In genomic region chr10:44963772-44964633, GRCh38 we compare ENCODE assay signal across 8 cellular contexts. TPM values are rescaled to one million over a fixed set of nuclear protein-coding genes. Genes with fewer than 3 reads are reported as not detected.
DNase-seq lines count a peak whose midpoint lies in the region; ATAC-seq lines count a peak whose summit lies in the region.

No MANE protein-coding gene starts in this region.

- no peaks in the 10 kb centered on the region for H3K9me3 ChIP-seq in mucosa of rectum (ENCODE audit: control insufficient read depth in 2 of 2, low read length in 2 of 2)
- H3K9me3 ChIP-seq in aorta (ENCODE audit: control insufficient read depth, low read length) = no peaks in the 10 kb centered on the region

- H3K36me3 ChIP-seq in mucosa of rectum (ENCODE audit: control insufficient read depth in 2 of 2, insufficient read depth in 2 of 2, low read length in 2 of 2) = no peaks in the 10 kb centered on the region
- no peaks in the 10 kb centered on the region for H3K36me3 ChIP-seq in aorta (ENCODE audit: control insufficient read depth in 1 of 2, insufficient read depth in 2 of 2, low read length in 1 of 2)

- intact Hi-C loops in activated CD4-positive, alpha-beta memory T cell treated with anti-CD3 and anti-CD28 coated beads for 36 hours (cut with micrococcal nuclease) = no loop called here
- intact Hi-C loops in dendritic cell treated with granulocyte-macrophage colony-stimulating factor and Interleukin-4, amounts not matched to agents 40 ng/mL and 50 ng/mL, for 4 days (cut with micrococcal nuclease) = loop anchor here (2.0 kb wide), 2 partner anchors 15 to 31 kb away; no protein-coding TSS in a partner anchor
- intact Hi-C loops in aorta (cut with DNase I) = no loop called here

- H3K4me1 Mint-ChIP-seq in activated CD4-positive, alpha-beta memory T cell treated with anti-CD3 and anti-CD28 coated beads, Interleukin-2, amount 10 ng/mL, durations not matched to agents 7 days and 5 days = peaks cover 23% of the 10 kb centered on the region
- peaks cover 26% of the 10 kb centered on the region for H3K4me1 Mint-ChIP-seq in activated CD4-positive, alpha-beta memory T cell treated with anti-CD3 and anti-CD28 coated beads for 36 hours (ENCODE audit: low read depth)
- peaks cover 83% of the 10 kb centered on the region for H3K4me1 Mint-ChIP-seq in dendritic cell treated with granulocyte-macrophage colony-stimulating factor and Interleukin-4, amounts not matched to agents 40 ng/mL and 50 ng/mL, for 4 days (ENCODE audit: low read depth)

- no peak overlapping the region for H3K27ac Mint-ChIP-seq in activated CD4-positive, alpha-beta memory T cell treated with anti-CD3 and anti-CD28 coated beads, Interleukin-2, amount 10 ng/mL, durations not matched to agents 7 days and 5 days
- no peak overlapping the region for H3K27ac Mint-ChIP-seq in activated CD4-positive, alpha-beta memory T cell treated with anti-CD3 and anti-CD28 coated beads for 36 hours
- H3K27ac Mint-ChIP-seq in dendritic cell treated with granulocyte-macrophage colony-stimulating factor and Interleukin-4, amounts not matched to agents 40 ng/mL and 50 ng/mL, for 4 days = peak overlapping the region; percentile 88

- H3K36me3 Mint-ChIP-seq in activated CD4-positive, alpha-beta memory T cell treated with anti-CD3 and anti-CD28 coated beads, Interleukin-2, amount 10 ng/mL, durations not matched to agents 7 days and 5 days (ENCODE audit: low read depth) = no peaks in the 10 kb centered on the region
- H3K36me3 Mint-ChIP-seq in activated CD4-positive, alpha-beta memory T cell treated with anti-CD3 and anti-CD28 coated beads for 36 hours = no peaks in the 10 kb centered on the region
- H3K36me3 Mint-ChIP-seq in dendritic cell treated with granulocyte-macrophage colony-stimulating factor and Interleukin-4, amounts not matched to agents 40 ng/mL and 50 ng/mL, for 4 days (ENCODE audit: low read depth) = peaks cover 85% of the 10 kb centered on the region

- peak overlapping the region in 1 of 2 donors; percentile 30 for H3K9ac ChIP-seq in mucosa of rectum (ENCODE audit: low read depth in 1 of 2, low read length in 2 of 2)

- 21 to 22% methylated on average over 15 of the region's 15 CpGs for WGBS in aorta, 2 donors

- H3K9me3 Mint-ChIP-seq in activated CD4-positive, alpha-beta memory T cell treated with anti-CD3 and anti-CD28 coated beads, Interleukin-2, amount 10 ng/mL, durations not matched to agents 7 days and 5 days = no peaks in the 10 kb centered on the region
- H3K9me3 Mint-ChIP-seq in activated CD4-positive, alpha-beta memory T cell treated with anti-CD3 and anti-CD28 coated beads for 36 hours = no peaks in the 10 kb centered on the region
- H3K9me3 Mint-ChIP-seq in dendritic cell treated with granulocyte-macrophage colony-stimulating factor and Interleukin-4, amounts not matched to agents 40 ng/mL and 50 ng/mL, for 4 days = no peaks in the 10 kb centered on the region

- POLR2A ChIA-PET in activated CD4-positive, alpha-beta memory T cell treated with anti-CD3 and anti-CD28 coated beads, Interleukin-2, amount 10 ng/mL, durations not matched to agents 7 days and 5 days (lab: Charles Lee) = interaction anchor here (1.2 to 2.6 kb wide), 2 partner anchors 10 to 22 kb away, joined by 3 to 7 read pairs; no protein-coding TSS in a partner anchor
- POLR2A ChIA-PET in activated CD4-positive, alpha-beta memory T cell treated with anti-CD3 and anti-CD28 coated beads for 36 hours (lab: Charles Lee) = no interaction called here

- H3K27ac ChIP-seq in mucosa of rectum (ENCODE audit: low read depth in 2 of 2, low read length in 2 of 2) (peak overlapping the region; percentile 61 to 67), aorta (ENCODE audit: low read depth in 1 of 2, low read length in 2 of 2) (peak overlapping the region in 1 of 2 donors; percentile 81)

- CTCF ChIA-PET in activated CD4-positive, alpha-beta memory T cell treated with anti-CD3 and anti-CD28 coated beads, Interleukin-2, amount 10 ng/mL, durations not matched to agents 7 days and 5 days (lab: Charles Lee) = interaction anchor here (1.3 kb wide), 1 partner anchor 10 kb away, joined by 4 read pairs; no protein-coding TSS in a partner anchor
- CTCF ChIA-PET in activated CD4-positive, alpha-beta memory T cell treated with anti-CD3 and anti-CD28 coated beads for 36 hours (lab: Charles Lee) = interaction anchor here (1.7 to 2.7 kb wide), 2 partner anchors 12 to 31 kb away, joined by 8 to 13 read pairs; no protein-coding TSS in a partner anchor

- H3K4me3 Mint-ChIP-seq in activated CD4-positive, alpha-beta memory T cell treated with anti-CD3 and anti-CD28 coated beads, Interleukin-2, amount 10 ng/mL, durations not matched to agents 7 days and 5 days = no peak overlapping the region
- no peak overlapping the region for H3K4me3 Mint-ChIP-seq in activated CD4-positive, alpha-beta memory T cell treated with anti-CD3 and anti-CD28 coated beads for 36 hours
- peak overlapping the region; percentile 96 for H3K4me3 Mint-ChIP-seq in dendritic cell treated with granulocyte-macrophage colony-stimulating factor and Interleukin-4, amounts not matched to agents 40 ng/mL and 50 ng/mL, for 4 days

- H3K4me3 ChIP-seq in mucosa of rectum (ENCODE audit: low read length in 2 of 2) (peak overlapping the region in 1 of 2 donors; percentile 14), aorta (ENCODE audit: low read length in 2 of 2) (no peak overlapping the region)

- H3K27me3 ChIP-seq in mucosa of rectum (ENCODE audit: control insufficient read depth in 2 of 2, insufficient read depth in 2 of 2, low read length in 2 of 2) = no peaks in the 10 kb centered on the region
- H3K27me3 ChIP-seq in aorta (ENCODE audit: control insufficient read depth in 1 of 2, insufficient read depth in 2 of 2, low read length in 1 of 2) = no peaks in the 10 kb centered on the region

- peak; percentile 12 for DNase-seq in activated CD4-positive, alpha-beta memory T cell treated with anti-CD3 and anti-CD28 coated beads, Interleukin-2, amount 10 ng/mL, durations not matched to agents 7 days and 5 days
- DNase-seq in activated CD4-positive, alpha-beta memory T cell treated with anti-CD3 and anti-CD28 coated beads for 36 hours = no peak
- DNase-seq in aorta (peak in 1 of 2 donors; percentile 88), MV-4-11 (lab: John Stamatoyannopoulos, UW) (no peak)
- no peak for DNase-seq in effector CD8-positive, alpha-beta T cell (lab: John Stamatoyannopoulos, UW)
- DNase-seq in effector CD4-positive, alpha-beta T cell = no peak

- H3K27me3 Mint-ChIP-seq in activated CD4-positive, alpha-beta memory T cell treated with anti-CD3 and anti-CD28 coated beads, Interleukin-2, amount 10 ng/mL, durations not matched to agents 7 days and 5 days = no peaks in the 10 kb centered on the region
- H3K27me3 Mint-ChIP-seq in activated CD4-positive, alpha-beta memory T cell treated with anti-CD3 and anti-CD28 coated beads for 36 hours = no peaks in the 10 kb centered on the region
- H3K27me3 Mint-ChIP-seq in dendritic cell treated with granulocyte-macrophage colony-stimulating factor and Interleukin-4, amounts not matched to agents 40 ng/mL and 50 ng/mL, for 4 days = no peaks in the 10 kb centered on the region

- ATAC-seq in aorta (ENCODE audit: low FRiP score) = peak; percentile 42

- peaks cover 36 to 45% of the 10 kb centered on the region in 2 donors for H3K4me1 ChIP-seq in mucosa of rectum (ENCODE audit: control insufficient read depth in 2 of 2, insufficient read depth in 2 of 2, low read length in 2 of 2)
- H3K4me1 ChIP-seq in aorta (ENCODE audit: control insufficient read depth in 1 of 2, insufficient read depth in 2 of 2, low read length in 2 of 2) = no peaks in the 10 kb centered on the region

RNA-seq across cellular contexts. Expression of gene RASSF4, which starts 4.4 kb away (rescaled TPM):
- total RNA-seq in activated CD4-positive, alpha-beta memory T cell treated with anti-CD3 and anti-CD28 coated beads, Interleukin-2, amount 10 ng/mL, durations not matched to agents 7 days and 5 days = 1 to 10 TPM in 1 of 2 experiments, under 1 TPM in 1; 0.50 to 1.2 TPM
- total RNA-seq in activated CD4-positive, alpha-beta memory T cell treated with anti-CD3 and anti-CD28 coated beads for 36 hours = 1 to 10 TPM in 1 of 2 experiments, under 1 TPM in 1; 0.77 to 1.1 TPM
- 10 to 100 TPM; 26.7 to 82.1 TPM for total RNA-seq in aorta
- 10 to 100 TPM; 13.5 to 32.0 TPM for polyA plus RNA-seq in aorta

RNA-seq across cellular contexts. Expression of gene DEPP1, which starts 14.6 kb away (rescaled TPM):
- total RNA-seq in activated CD4-positive, alpha-beta memory T cell treated with anti-CD3 and anti-CD28 coated beads, Interleukin-2, amount 10 ng/mL, durations not matched to agents 7 days and 5 days = 1 to 10 TPM; 1.2 to 1.9 TPM
- total RNA-seq in activated CD4-positive, alpha-beta memory T cell treated with anti-CD3 and anti-CD28 coated beads for 36 hours = under 1 TPM; 0.34 to 0.40 TPM
- total RNA-seq in aorta = 100 to 1,000 TPM in 1 of 2 donors, 10 to 100 TPM in 1; 84.2 to 254 TPM
- polyA plus RNA-seq in aorta = 100 to 1,000 TPM in 1 of 2 donors, 10 to 100 TPM in 1; 55.2 to 492 TPM

RNA-seq across cellular contexts. Expression of gene ZNF22, which starts 36.7 kb away (rescaled TPM):
- 10 to 100 TPM; 22.9 to 24.7 TPM for total RNA-seq in activated CD4-positive, alpha-beta memory T cell treated with anti-CD3 and anti-CD28 coated beads, Interleukin-2, amount 10 ng/mL, durations not matched to agents 7 days and 5 days
- 10 to 100 TPM; 19.3 to 19.9 TPM for total RNA-seq in activated CD4-positive, alpha-beta memory T cell treated with anti-CD3 and anti-CD28 coated beads for 36 hours
- 10 to 100 TPM; 19.6 to 20.9 TPM for total RNA-seq in aorta
- polyA plus RNA-seq in aorta = 10 to 100 TPM; 12.4 to 20.3 TPM

RNA-seq across cellular contexts. Expression of gene TMEM72, which starts 52.9 kb away (rescaled TPM):
- total RNA-seq in activated CD4-positive, alpha-beta memory T cell treated with anti-CD3 and anti-CD28 coated beads, Interleukin-2, amount 10 ng/mL, durations not matched to agents 7 days and 5 days = not detected
- total RNA-seq in activated CD4-positive, alpha-beta memory T cell treated with anti-CD3 and anti-CD28 coated beads for 36 hours = not detected
- not detected for total RNA-seq in aorta
- polyA plus RNA-seq in aorta = not detected

Comparison
In these comparisons a context has a peak if more than half of its experiments do, and no peak if none do; other contexts are left out.
1. RNA of gene RASSF4, which starts 4.4 kb away (total RNA-seq): 26.7 to 82.1 TPM in aorta; 0.50 to 1.2 TPM in activated CD4-positive, alpha-beta memory T cell treated with anti-CD3 and anti-CD28 coated beads, Interleukin-2, amount 10 ng/mL, durations not matched to agents 7 days and 5 days and 0.77 to 1.1 TPM in activated CD4-positive, alpha-beta memory T cell treated with anti-CD3 and anti-CD28 coated beads for 36 hours; every median in the first group is over 10 times any median in the second.
2. RNA of gene DEPP1, which starts 14.6 kb away (total RNA-seq): 84.2 to 254 TPM in aorta; 1.2 to 1.9 TPM in activated CD4-positive, alpha-beta memory T cell treated with anti-CD3 and anti-CD28 coated beads, Interleukin-2, amount 10 ng/mL, durations not matched to agents 7 days and 5 days and 0.34 to 0.40 TPM in activated CD4-positive, alpha-beta memory T cell treated with anti-CD3 and anti-CD28 coated beads for 36 hours; every median in the first group is over 10 times any median in the second.